Comparison of ENCODE assay signal across 8 cellular contexts in the genomic region with DNA sequence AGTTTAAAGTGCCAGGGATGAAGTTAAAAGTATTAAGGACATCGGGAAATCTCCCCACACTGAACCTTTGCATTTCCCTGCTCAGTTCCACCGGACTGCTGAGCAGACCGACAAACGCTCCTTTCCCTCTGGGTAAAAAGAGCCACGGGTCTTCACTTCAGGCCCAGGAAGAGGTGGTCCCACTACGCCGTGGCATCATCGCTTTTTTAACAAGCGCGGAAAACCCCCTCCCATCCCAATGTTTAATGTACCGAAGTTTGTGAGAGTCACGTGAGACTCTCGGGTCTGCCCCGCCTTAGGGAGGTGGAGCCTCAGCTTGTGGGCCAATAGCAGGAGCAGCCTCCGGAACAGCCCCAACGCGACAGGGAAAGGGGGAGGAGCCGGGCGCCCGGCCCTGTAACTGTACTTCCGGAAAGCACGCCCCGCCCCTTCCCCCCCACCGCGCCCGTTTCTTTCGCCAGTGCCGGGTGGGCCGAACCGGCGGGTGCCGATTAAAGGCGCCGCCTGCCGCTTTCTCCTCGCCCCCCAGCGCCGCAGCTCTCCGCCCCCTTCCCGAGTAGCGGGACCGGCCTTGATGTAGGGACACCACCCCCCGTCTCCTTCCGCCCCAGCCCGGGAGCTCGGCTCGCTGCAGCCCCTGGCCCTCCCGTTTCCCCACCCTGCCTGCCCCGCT. TPM values are rescaled to one million over a fixed set of nuclear protein-coding genes. Genes with fewer than 3 reads are reported as not detected.
A peak's percentile ranks its signal among the peaks of the same experiment; 100 is the strongest.
DNase-seq lines count a peak whose midpoint lies in the region; ATAC-seq and TF ChIP-seq lines count a peak whose summit lies in the region.

No MANE protein-coding gene starts in this region.

- no peak for TF ChIP-seq CTCF in DOHH2 (IDR thresholded peaks at IDR 0.05; ENCODE audit: low read depth, low read length, poor library complexity, severe bottlenecking)
- no peak for TF ChIP-seq CTCF in GM23338 (conservative IDR thresholded peaks at IDR 0.05; ENCODE audit: low read depth in 2 of 2)
- TF ChIP-seq CTCF in RWPE1 (conservative IDR thresholded peaks at IDR 0.05; ENCODE audit: low read depth), result no peak

- H3K36me3 Mint-ChIP-seq in GM23338 (ENCODE audit: low read depth), result no peaks in the 10 kb centered on the region; the same call in 2 of the 3 replicates
- H3K36me3 Mint-ChIP-seq in naive thymus-derived CD8-positive, alpha-beta T cell, result no peaks in the 10 kb centered on the region
- peaks cover 11 to 14% of the 10 kb centered on the region in 2 donors for H3K36me3 Mint-ChIP-seq in stimulated activated naive B cell treated with anti-CD40 and anti-IgM and Interleukin-4, amounts not matched to agents 10 μg/mL and 1 μg/mL and 100 μg/mL, for 72 hours

- peak; percentile 64 for ATAC-seq in GM23338
- ATAC-seq in naive thymus-derived CD8-positive, alpha-beta T cell, result peak; percentile 57 to 75
- peak; percentile 63 to 69 for ATAC-seq in stimulated activated naive B cell treated with anti-CD40 and anti-IgM and Interleukin-4, amounts not matched to agents 10 μg/mL and 1 μg/mL and 100 μg/mL, for 72 hours (replicated peaks)

- H3K27ac ChIP-seq in DOHH2 (ENCODE audit: low read depth, low read length) (peak overlapping the region; percentile 95), GM23338 (ENCODE audit: low read depth) (peak overlapping the region; percentile 92), RWPE1 (peak overlapping the region; percentile 100)

- H3K4me3 ChIP-seq in DOHH2 (ENCODE audit: low read length), result peak overlapping the region; percentile 91
- H3K4me3 ChIP-seq in GM23338, result peak overlapping the region; percentile 86

- peak overlapping the region; percentile 84 for H3K4me3 Mint-ChIP-seq in GM23338
- peak overlapping the region; percentile 81 to 98 (median 92) for H3K4me3 Mint-ChIP-seq in naive thymus-derived CD8-positive, alpha-beta T cell
- H3K4me3 Mint-ChIP-seq in stimulated activated naive B cell treated with anti-CD40 and anti-IgM and Interleukin-4, amounts not matched to agents 10 μg/mL and 1 μg/mL and 100 μg/mL, for 72 hours, result peak overlapping the region; percentile 91 to 98

- peaks cover 27% of the 10 kb centered on the region for H3K4me1 ChIP-seq in DOHH2 (ENCODE audit: control insufficient read depth, low read length)
- peaks cover 11% of the 10 kb centered on the region for H3K4me1 ChIP-seq in GM23338 (ENCODE audit: insufficient read depth)

- H3K36me3 ChIP-seq in DOHH2 (ENCODE audit: control insufficient read depth, low read length) (peaks cover 22% of the 10 kb centered on the region), GM23338 (ENCODE audit: insufficient read depth) (no peaks in the 10 kb centered on the region)

- H4K20me1 ChIP-seq in DOHH2 (ENCODE audit: control insufficient read depth, insufficient read depth, low read depth, low read length) (no peaks in the 10 kb centered on the region), GM23338 (replicated peaks; ENCODE audit: insufficient read depth) (peaks cover 6% of the 10 kb centered on the region; the same call in 1 of the 2 replicates)

- peak overlapping the region; percentile 88 for H3K27ac Mint-ChIP-seq in GM23338
- H3K27ac Mint-ChIP-seq in naive thymus-derived CD8-positive, alpha-beta T cell, result peak overlapping the region; percentile 87 to 98 (median 96)
- peak overlapping the region; percentile 95 for H3K27ac Mint-ChIP-seq in stimulated activated naive B cell treated with anti-CD40 and anti-IgM and Interleukin-4, amounts not matched to agents 10 μg/mL and 1 μg/mL and 100 μg/mL, for 72 hours

- H3K4me1 Mint-ChIP-seq in GM23338, result peaks cover 16% of the 10 kb centered on the region
- H3K4me1 Mint-ChIP-seq in naive thymus-derived CD8-positive, alpha-beta T cell, result peaks cover 15 to 20% (median 17%) of the 10 kb centered on the region in 4 donors
- peaks cover 17 to 25% of the 10 kb centered on the region in 2 donors for H3K4me1 Mint-ChIP-seq in stimulated activated naive B cell treated with anti-CD40 and anti-IgM and Interleukin-4, amounts not matched to agents 10 μg/mL and 1 μg/mL and 100 μg/mL, for 72 hours

- H3K9me3 ChIP-seq in DOHH2 (ENCODE audit: control insufficient read depth, insufficient read depth, low read length), result no peaks in the 10 kb centered on the region

- H3F3A ChIP-seq in DOHH2 (ENCODE audit: control insufficient read depth, insufficient read depth) (peaks cover 25% of the 10 kb centered on the region), GM23338 (replicated peaks; ENCODE audit: low read depth) (peaks cover 17% of the 10 kb centered on the region)

- H3K27me3 Mint-ChIP-seq in GM23338 (ENCODE audit: insufficient read depth, low read depth, poor library complexity), result peaks cover 16% of the 10 kb centered on the region
- H3K27me3 Mint-ChIP-seq in naive thymus-derived CD8-positive, alpha-beta T cell, result no peaks in the 10 kb centered on the region
- no peaks in the 10 kb centered on the region for H3K27me3 Mint-ChIP-seq in stimulated activated naive B cell treated with anti-CD40 and anti-IgM and Interleukin-4, amounts not matched to agents 10 μg/mL and 1 μg/mL and 100 μg/mL, for 72 hours

- H3K4me2 ChIP-seq in DOHH2 (ENCODE audit: low read length), result peak overlapping the region; percentile 81
- peak overlapping the region; percentile 95 for H3K4me2 ChIP-seq in GM23338

- H3K79me2 ChIP-seq in DOHH2 (ENCODE audit: control insufficient read depth, low read length) (peaks cover 38% of the 10 kb centered on the region), GM23338 (replicated peaks; ENCODE audit: insufficient read depth) (peaks cover 20% of the 10 kb centered on the region)

- no peaks in the 10 kb centered on the region for H3K27me3 ChIP-seq in DOHH2 (ENCODE audit: control insufficient read depth, low read length)
- H3K27me3 ChIP-seq in GM23338 (ENCODE audit: insufficient read depth), result 0 out of 2 replicates have a peak, but pooled peaks cover 3% of the 10 kb centered on the region

- POLR2A ChIA-PET in RWPE1 (lab: Yijun Ruan, JAX; ENCODE audit: low non-redundant PET), result interaction anchor here (0.5 to 1.2 kb wide), 6 partner anchors 10 to 514 kb away, joined by 3 to 4 read pairs (median 3); a partner anchor contains a TSS
- POLR2A ChIA-PET in naive thymus-derived CD8-positive, alpha-beta T cell (lab: Charles Lee), result interaction anchor here (0.5 to 1.8 kb wide), 20 partner anchors 15 to 824 kb away, joined by 3 to 26 read pairs (median 4); a partner anchor contains a TSS

- H3K9me2 ChIP-seq in DOHH2 (replicated peaks; ENCODE audit: control insufficient read depth, low read length), result no peaks in the 10 kb centered on the region
- H3K9me2 ChIP-seq in GM23338 (ENCODE audit: insufficient read depth), result no peaks in the 10 kb centered on the region

- CTCF ChIA-PET in RWPE1 (lab: Yijun Ruan, JAX), result interaction anchor here (1.1 kb wide), 1 partner anchor 58 kb away, joined by 3 read pairs; no protein-coding TSS in a partner anchor

- peak overlapping the region; percentile 9; the same call in 1 of the 2 replicates for H2AFZ ChIP-seq in GM23338

- no peaks in the 10 kb centered on the region; the same call in 1 of the 3 replicates for H3K9me3 Mint-ChIP-seq in GM23338
- H3K9me3 Mint-ChIP-seq in naive thymus-derived CD8-positive, alpha-beta T cell, result no peaks in the 10 kb centered on the region
- H3K9me3 Mint-ChIP-seq in stimulated activated naive B cell treated with anti-CD40 and anti-IgM and Interleukin-4, amounts not matched to agents 10 μg/mL and 1 μg/mL and 100 μg/mL, for 72 hours, result peaks cover 0 to 3% of the 10 kb centered on the region in 2 donors

- DNase-seq in GM23338 (ENCODE audit: low spot score) (peak; percentile 99), LoVo (ENCODE audit: low spot score) (peak; percentile 96), RWPE1 (ENCODE audit: low spot score) (peak; percentile 99), fibroblast of peridontal ligament (ENCODE audit: extremely low read depth) (peak; percentile 95)
- peak; percentile 96 for DNase-seq in activated T-helper 9 cell treated with anti-CD3 and anti-CD28 coated beads, Interleukin-2, amount 50 U/mL, for 16 hours (ENCODE audit: low read depth)
- DNase-seq in naive thymus-derived CD8-positive, alpha-beta T cell, result peak; percentile 89 to 99 (median 96)
- DNase-seq in stimulated activated naive B cell treated with anti-CD40 and anti-IgM and Interleukin-4, amounts not matched to agents 10 μg/mL and 1 μg/mL and 100 μg/mL, for 72 hours, result peak; percentile 93

TF ChIP-seq in GM23338, 12 proteins besides CTCF, POLR2A, EP300 and RAD21:
- TF ChIP-seq CREB1 (CRISPR knock-in tag; IDR thresholded peaks at IDR 0.05; ENCODE audit: low read depth) (peak; percentile 52), POLR2AphosphoS5 (IDR thresholded peaks at IDR 0.05; ENCODE audit: low read depth) (peak; percentile 59), STAT1 (IDR thresholded peaks at IDR 0.05; ENCODE audit: unreplicated experiment) (no peak)
TF ChIP-seq in GM23338: peak in this region for 2.

RNA-seq across cellular contexts. Expression of a gene that starts 2.3 kb away (rescaled TPM):
- 33.4 and 36.7 TPM in 2 replicates for total RNA-seq in GM23338 (2014; rRNA removed; shearing (Covaris generic))
- polyA plus RNA-seq in GM23338 (2016; fragmentation: Nextera tagmentation; extraction: Ambion mirVana), result 15.1 and 20.2 TPM in 2 replicates
- total RNA-seq in naive thymus-derived CD8-positive, alpha-beta T cell, result 10 to 100 TPM; 61.4 to 67.3 TPM
- 10 to 100 TPM; 27.5 to 53.2 (median 34.7) TPM for polyA plus RNA-seq in naive thymus-derived CD8-positive, alpha-beta T cell

Comparison
In these comparisons a context has a peak if more than half of its experiments do, and no peak if none do; other contexts are left out.
1. Peak in every context shown above with its lines: DNase-seq, ATAC-seq, H3K4me3 ChIP-seq and H3K27ac ChIP-seq.